14 cellular contexts compared by ENCODE assay signal in the genomic region with DNA sequence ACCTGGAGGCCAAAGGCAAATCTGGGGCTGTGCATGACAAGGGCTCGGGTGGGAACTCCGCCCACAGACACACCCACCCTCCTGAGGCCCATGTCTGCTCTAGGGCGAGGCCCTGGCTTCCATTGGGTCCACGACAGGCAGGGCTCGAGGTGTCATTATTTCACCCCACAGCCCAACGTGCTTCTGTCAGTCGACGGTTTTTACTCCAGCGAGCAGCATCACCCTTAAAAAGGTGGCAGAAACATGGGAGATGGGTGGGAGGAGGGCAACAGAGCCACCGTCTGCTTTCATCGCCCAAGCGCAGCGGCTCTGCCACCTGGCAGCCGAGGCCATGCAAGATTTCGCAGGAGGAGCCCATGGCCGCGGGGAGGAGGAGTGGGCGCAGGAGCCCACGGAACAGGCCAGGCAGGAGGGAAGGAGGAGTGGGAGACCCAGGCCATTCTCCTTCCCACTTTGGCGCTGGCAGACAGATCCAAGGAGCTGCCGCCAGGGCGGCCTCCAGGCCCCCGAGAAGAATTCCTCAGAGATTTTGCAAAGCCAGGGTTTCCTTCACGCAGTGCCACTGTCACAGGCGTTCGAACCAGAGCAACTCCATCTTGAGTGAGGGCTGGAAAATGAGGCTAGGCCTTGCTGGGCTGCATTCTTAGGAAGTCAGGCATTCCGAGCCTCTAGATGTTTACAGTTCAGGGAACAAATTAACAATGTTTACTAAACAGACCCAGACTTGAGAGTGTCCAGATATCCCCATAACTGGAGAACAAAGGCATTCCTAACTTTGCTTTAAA.
"Had no signal": no experiment of that assay in that cellular context is flagged by ENCODE, and none has a peak within 500 bp of the region (broad histone marks: within the 10 kb centered on the region; RNA-seq: fewer than 3 reads in every experiment).

No MANE protein-coding gene starts in this region.

- H3K4me3 ChIP-seq: psoas muscle, right lobe of liver, SK-N-MC had no signal

- H3K36me3 ChIP-seq: right lobe of liver had no signal

- H3K27ac ChIP-seq: psoas muscle, right lobe of liver, SK-N-MC, VCaP had no signal

- H3K9me3 ChIP-seq: psoas muscle, right lobe of liver had no signal

- H3K27me3 ChIP-seq: right lobe of liver had no signal

- H3K4me1 ChIP-seq: psoas muscle, right lobe of liver had no signal

- DNase-seq: activated CD4-positive, alpha-beta T cell treated with anti-CD3 and anti-CD28 coated beads for 36 hours; activated CD8-positive, alpha-beta T cell treated with anti-CD3 and anti-CD28 coated beads for 36 hours; kidney glomerular epithelial cell; naive thymus-derived CD4-positive, alpha-beta T cell; occipital lobe; psoas muscle; stimulated activated CD4-positive, alpha-beta T cell treated with anti-CD3 and anti-CD28 coated beads, Interleukin-2, amount 100 ng/mL, for 48 hours; stimulated activated CD8-positive, alpha-beta memory T cell treated with anti-CD3 and anti-CD28 coated beads, Interleukin-4, amount 100 ng/mL, for 48 hours; stimulated activated naive CD8-positive, alpha-beta T cell treated with anti-CD3 and anti-CD28 coated beads, Interleukin-15, Interleukin-2, amounts not matched to agents 100 U/mL and 50 U/mL, for 24 hours; T-cell; T1000 had no signal
